In genomic region chr4:2142630-2143427, GRCh38 we compare ENCODE assay signal across 14 cellular contexts.
DNase-seq lines count a peak whose midpoint lies in the region; ATAC-seq and TF ChIP-seq lines count a peak whose summit lies in the region.
"Had no signal": no experiment of that assay in that cellular context is flagged by ENCODE, and none has a peak within 500 bp of the region (broad histone marks: within the 10 kb centered on the region; RNA-seq: fewer than 3 reads in every experiment).

No MANE protein-coding gene starts in this region.

- no peaks in the 10 kb centered on the region for H3K9me3 Mint-ChIP-seq in T-helper 1 cell treated with Interleukin-12 subunit alpha and Interleukin-12 subunit beta and Interleukin-4 antibody, amounts not matched to agents 30 μg/mL and 1 μg/mL, for 36 hours
- H3K9me3 Mint-ChIP-seq in activated naive CD8-positive, alpha-beta T cell (ENCODE audit: low read depth): no peaks in the 10 kb centered on the region
- H3K9me3 Mint-ChIP-seq: stimulated activated memory B cell treated with anti-CD40 and anti-IgM and Interleukin-4, amounts not matched to agents 10 μg/mL and 1 μg/mL and 100 μg/mL, for 72 hours had no signal

- no peaks in the 10 kb centered on the region for H3K27me3 Mint-ChIP-seq in T-helper 1 cell treated with Interleukin-12 subunit alpha and Interleukin-12 subunit beta and Interleukin-4 antibody, amounts not matched to agents 30 μg/mL and 1 μg/mL, for 36 hours (ENCODE audit: low read depth)
- no peaks in the 10 kb centered on the region for H3K27me3 Mint-ChIP-seq in activated naive CD8-positive, alpha-beta T cell

- intact Hi-C loops in lower leg skin (cut with DNase I; ENCODE audit: low total_unique reads): no loop called here

- H3K4me1 Mint-ChIP-seq in T-helper 1 cell treated with Interleukin-12 subunit alpha and Interleukin-12 subunit beta and Interleukin-4 antibody, amounts not matched to agents 30 μg/mL and 1 μg/mL, for 36 hours (ENCODE audit: low read depth): peaks cover 29% of the 10 kb centered on the region
- peaks cover 24% of the 10 kb centered on the region for H3K4me1 Mint-ChIP-seq in activated naive CD8-positive, alpha-beta T cell (ENCODE audit: low read depth)
- H3K4me1 Mint-ChIP-seq: stimulated activated memory B cell treated with anti-CD40 and anti-IgM and Interleukin-4, amounts not matched to agents 10 μg/mL and 1 μg/mL and 100 μg/mL, for 72 hours had no signal

- 61 to 72% methylated on average over 7 of the region's 7 CpGs for WGBS in lower leg skin, 2 donors

- H3K27ac Mint-ChIP-seq in T-helper 1 cell treated with Interleukin-12 subunit alpha and Interleukin-12 subunit beta and Interleukin-4 antibody, amounts not matched to agents 30 μg/mL and 1 μg/mL, for 36 hours: peak overlapping the region; percentile 43
- no peak overlapping the region for H3K27ac Mint-ChIP-seq in activated naive CD8-positive, alpha-beta T cell
- H3K27ac Mint-ChIP-seq: stimulated activated memory B cell treated with anti-CD40 and anti-IgM and Interleukin-4, amounts not matched to agents 10 μg/mL and 1 μg/mL and 100 μg/mL, for 72 hours had no signal

- H3K4me3 ChIP-seq in lower leg skin (ENCODE audit: low read depth, poor library complexity, severe bottlenecking): no peak overlapping the region
- H3K4me3 ChIP-seq: SJSA1 had no signal

- H3K4me3 Mint-ChIP-seq in T-helper 1 cell treated with Interleukin-12 subunit alpha and Interleukin-12 subunit beta and Interleukin-4 antibody, amounts not matched to agents 30 μg/mL and 1 μg/mL, for 36 hours: no peak overlapping the region
- H3K4me3 Mint-ChIP-seq in activated naive CD8-positive, alpha-beta T cell: peak overlapping the region; percentile 52
- H3K4me3 Mint-ChIP-seq: stimulated activated memory B cell treated with anti-CD40 and anti-IgM and Interleukin-4, amounts not matched to agents 10 μg/mL and 1 μg/mL and 100 μg/mL, for 72 hours had no signal

- ATAC-seq in GM21360 (IDR thresholded peaks at IDR 0.05; ENCODE audit: unreplicated experiment): no peak
- ATAC-seq: left lobe of liver; stimulated activated memory B cell treated with anti-CD40 and anti-IgM and Interleukin-4, amounts not matched to agents 10 μg/mL and 1 μg/mL and 100 μg/mL, for 72 hours had no signal

- no peak for TF ChIP-seq CTCF in lower leg skin (IDR thresholded peaks at IDR 0.05)

- peaks cover 12% of the 10 kb centered on the region for H3K36me3 Mint-ChIP-seq in T-helper 1 cell treated with Interleukin-12 subunit alpha and Interleukin-12 subunit beta and Interleukin-4 antibody, amounts not matched to agents 30 μg/mL and 1 μg/mL, for 36 hours (ENCODE audit: low read depth)
- no peaks in the 10 kb centered on the region for H3K36me3 Mint-ChIP-seq in activated naive CD8-positive, alpha-beta T cell
- H3K36me3 Mint-ChIP-seq: stimulated activated memory B cell treated with anti-CD40 and anti-IgM and Interleukin-4, amounts not matched to agents 10 μg/mL and 1 μg/mL and 100 μg/mL, for 72 hours had no signal

- TF ChIP-seq POLR2A in lower leg skin (IDR thresholded peaks at IDR 0.05): no peak

- DNase-seq in T-helper 1 cell (no peak), foreskin melanocyte (peak; percentile 83), superior temporal gyrus (ENCODE audit: extremely low spot score) (peak; percentile 55), lower leg skin (ENCODE audit: low spot score in 2 of 2) (no peak), NCI-H1417 (lab: John Stamatoyannopoulos, UW) (no peak)
- DNase-seq: activated effector memory CD4-positive, alpha-beta T cell treated with Interleukin-2 at 50 U/mL for 16 hours; NCI-H774; stimulated activated CD4-positive, alpha-beta T cell treated with anti-CD3 and anti-CD28 coated beads, Interleukin-1b, Interleukin-23, amount 100 ng/mL, for 48 hours had no signal

Comparison
In these comparisons a context has a peak if more than half of its experiments do, and no peak if none do; other contexts are left out.
1. DNase-seq: peak in foreskin melanocyte (single experiment) and superior temporal gyrus (single experiment); none in T-helper 1 cell (0 of 5), lower leg skin (0 of 2) and NCI-H1417 (0 of 3).